8 cellular contexts compared by ENCODE assay signal in the genomic region with DNA sequence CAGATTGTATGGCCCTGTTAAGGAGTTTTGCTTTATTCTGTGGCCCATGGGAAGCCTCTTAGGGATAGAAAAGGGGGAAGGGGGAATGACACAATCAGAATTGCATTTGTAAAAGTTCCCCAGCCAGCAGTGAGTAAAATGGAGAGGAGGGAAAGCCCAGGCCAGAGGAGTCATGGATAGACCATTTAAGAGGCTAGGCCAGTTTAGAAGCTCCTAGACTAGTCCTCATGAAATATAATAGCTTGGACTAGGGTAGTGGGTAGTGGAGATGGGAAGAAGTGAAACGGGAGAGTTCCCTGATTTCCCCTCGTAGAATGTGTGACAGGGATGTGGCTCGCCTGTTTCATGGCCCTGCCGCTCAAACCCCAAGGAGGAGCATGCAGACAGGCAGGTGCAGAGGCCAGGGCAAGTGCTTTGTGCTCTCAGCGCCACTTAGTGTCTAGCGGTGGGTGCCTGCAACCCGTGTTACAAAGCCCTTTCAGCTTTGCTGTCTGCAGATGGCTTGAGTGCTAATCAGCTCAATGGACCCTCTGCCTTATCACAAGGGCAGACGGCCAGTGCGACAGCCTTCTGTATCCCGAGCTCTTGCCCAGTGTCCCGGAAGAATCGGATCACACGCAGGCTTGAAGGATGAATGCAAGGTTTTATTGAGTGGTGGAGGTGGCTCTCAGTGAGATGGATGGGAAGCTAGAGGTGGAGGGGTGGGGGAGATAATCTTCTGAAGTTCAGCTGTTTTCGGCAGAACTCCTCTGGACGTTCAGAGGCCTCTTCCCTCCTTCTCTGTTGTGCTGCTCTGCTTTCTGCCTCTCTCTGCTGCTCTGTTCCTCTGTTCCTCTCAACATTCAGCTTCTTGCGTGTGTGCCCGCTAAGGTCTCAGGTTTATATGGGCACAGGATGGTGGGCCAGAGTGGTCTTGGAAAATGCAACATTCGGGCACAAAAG.
A peak's percentile ranks its signal among the peaks of the same experiment; 100 is the strongest.
DNase-seq lines count a peak whose midpoint lies in the region; ATAC-seq and TF ChIP-seq lines count a peak whose summit lies in the region.

No MANE protein-coding gene starts in this region.

- H3K27ac ChIP-seq in GM23338 (ENCODE audit: low read depth) (no peak overlapping the region), foreskin keratinocyte (no peak overlapping the region), breast epithelium (no peak overlapping the region)

- no peaks in the 10 kb centered on the region for H4K20me1 ChIP-seq in GM23338 (replicated peaks; ENCODE audit: insufficient read depth)

- peaks cover 7% of the 10 kb centered on the region; the same call in 1 of the 2 replicates for H3K9me2 ChIP-seq in GM23338 (ENCODE audit: insufficient read depth)

- H3K4me3 ChIP-seq in GM23338, result no peak overlapping the region
- H3K4me3 ChIP-seq in breast epithelium, result no peak overlapping the region

- peak; percentile 100 for ATAC-seq in GM23338
- no peak for ATAC-seq in foreskin keratinocyte

- TF ChIP-seq CTCF in CD14-positive monocyte (IDR thresholded peaks at IDR 0.05) (no peak), GM23338 (conservative IDR thresholded peaks at IDR 0.05; ENCODE audit: low read depth in 2 of 2) (peak; percentile 37 to 79), foreskin keratinocyte (conservative IDR thresholded peaks at IDR 0.05) (no peak), breast epithelium (IDR thresholded peaks at IDR 0.05) (no peak)

- peak overlapping the region; percentile 62 to 79 for H3K4me3 Mint-ChIP-seq in CD14-positive monocyte
- H3K4me3 Mint-ChIP-seq in GM23338, result no peak overlapping the region; the same call in 1 of the 3 replicates

- H3K4me1 Mint-ChIP-seq in CD14-positive monocyte, result peaks cover 59% of the 10 kb centered on the region
- peaks cover 6% of the 10 kb centered on the region for H3K4me1 Mint-ChIP-seq in GM23338

- no peak for TF ChIP-seq POLR2A in breast epithelium (IDR thresholded peaks at IDR 0.05)

- no peaks in the 10 kb centered on the region for H3K36me3 ChIP-seq in GM23338 (ENCODE audit: insufficient read depth)
- H3K36me3 ChIP-seq in breast epithelium, result no peaks in the 10 kb centered on the region

- H3K9me3 Mint-ChIP-seq in CD14-positive monocyte, result peaks cover 0 to 5% (median 0%) of the 10 kb centered on the region in 7 donors
- no peaks in the 10 kb centered on the region; the same call in 2 of the 3 replicates for H3K9me3 Mint-ChIP-seq in GM23338

- DNase-seq in CD14-positive monocyte (ENCODE audit: low spot score) (no peak), GM23338 (ENCODE audit: low spot score) (peak; percentile 91), NCI-H69 (lab: John Stamatoyannopoulos, UW) (peak; percentile 35), astrocyte of the hippocampus (ENCODE audit: low read depth, low spot score) (peak; percentile 10), retina (peak; percentile 83), foreskin keratinocyte (no peak), NCI-H1694 treated with DMSO at 0.1 percent for 48 hours (lab: John Stamatoyannopoulos, UW) (no peak), breast epithelium (ENCODE audit: low spot score in 2 of 2) (no peak)

- H3K36me3 Mint-ChIP-seq in CD14-positive monocyte (peaks cover 4% of the 10 kb centered on the region in 2 donors), GM23338 (ENCODE audit: low read depth) (no peaks in the 10 kb centered on the region)

- H3K79me2 ChIP-seq in GM23338 (replicated peaks; ENCODE audit: insufficient read depth), result no peaks in the 10 kb centered on the region

- 0 out of 2 replicates have a peak overlapping the region, but pooled peaks have one; percentile 44 for H3K4me2 ChIP-seq in GM23338

- no peaks in the 10 kb centered on the region for H3K27me3 ChIP-seq in GM23338 (ENCODE audit: insufficient read depth)
- H3K27me3 ChIP-seq in foreskin keratinocyte, result no peaks in the 10 kb centered on the region
- H3K27me3 ChIP-seq in breast epithelium, result no peaks in the 10 kb centered on the region

- peak overlapping the region; percentile 87 for H2AFZ ChIP-seq in GM23338

- peaks cover 0 to 2% (median 0%) of the 10 kb centered on the region in 3 donors for H3K27me3 Mint-ChIP-seq in CD14-positive monocyte (ENCODE audit: low read depth in 3 of 3)
- H3K27me3 Mint-ChIP-seq in GM23338 (ENCODE audit: insufficient read depth, low read depth, poor library complexity), result peaks cover 4% of the 10 kb centered on the region

- H3K4me1 ChIP-seq in GM23338 (ENCODE audit: insufficient read depth), result peaks cover 9% of the 10 kb centered on the region
- H3K4me1 ChIP-seq in foreskin keratinocyte, result no peaks in the 10 kb centered on the region
- peaks cover 0 to 5% of the 10 kb centered on the region in 2 donors for H3K4me1 ChIP-seq in breast epithelium

- intact Hi-C loops in CD14-positive monocyte (cut with micrococcal nuclease) (loop anchor here in 1 of 2 donors (5.0 kb wide), 1 partner anchor 66 kb away; no protein-coding TSS in a partner anchor), breast epithelium (cut with DNase I; ENCODE audit: low total_unique reads) (no loop called here)

- peak overlapping the region; percentile 96 to 99 (median 99) for H3K27ac Mint-ChIP-seq in CD14-positive monocyte
- H3K27ac Mint-ChIP-seq in GM23338, result no peak overlapping the region

- H3K9me3 ChIP-seq in breast epithelium, result no peaks in the 10 kb centered on the region

- no peaks in the 10 kb centered on the region for H3F3A ChIP-seq in GM23338 (replicated peaks; ENCODE audit: low read depth)

TF ChIP-seq in GM23338, 12 proteins besides CTCF, POLR2A, EP300 and RAD21:
- TF ChIP-seq ETS1 (IDR thresholded peaks at IDR 0.05), result no peak

Comparison
In these comparisons a context has a peak if more than half of its experiments do, and no peak if none do; other contexts are left out.
1. DNase-seq: peak in GM23338 (single experiment), NCI-H69 (single experiment), astrocyte of the hippocampus (single experiment) and retina (single experiment); none in CD14-positive monocyte (single experiment), foreskin keratinocyte (0 of 2), NCI-H1694 treated with DMSO at 0.1 percent for 48 hours (single experiment) and breast epithelium (0 of 2).
2. CTCF ChIP-seq: peak in GM23338 (2 of 2); none in CD14-positive monocyte (single experiment), foreskin keratinocyte (single experiment) and breast epithelium (0 of 3).